8 cellular contexts compared by ENCODE assay signal in the genomic region with DNA sequence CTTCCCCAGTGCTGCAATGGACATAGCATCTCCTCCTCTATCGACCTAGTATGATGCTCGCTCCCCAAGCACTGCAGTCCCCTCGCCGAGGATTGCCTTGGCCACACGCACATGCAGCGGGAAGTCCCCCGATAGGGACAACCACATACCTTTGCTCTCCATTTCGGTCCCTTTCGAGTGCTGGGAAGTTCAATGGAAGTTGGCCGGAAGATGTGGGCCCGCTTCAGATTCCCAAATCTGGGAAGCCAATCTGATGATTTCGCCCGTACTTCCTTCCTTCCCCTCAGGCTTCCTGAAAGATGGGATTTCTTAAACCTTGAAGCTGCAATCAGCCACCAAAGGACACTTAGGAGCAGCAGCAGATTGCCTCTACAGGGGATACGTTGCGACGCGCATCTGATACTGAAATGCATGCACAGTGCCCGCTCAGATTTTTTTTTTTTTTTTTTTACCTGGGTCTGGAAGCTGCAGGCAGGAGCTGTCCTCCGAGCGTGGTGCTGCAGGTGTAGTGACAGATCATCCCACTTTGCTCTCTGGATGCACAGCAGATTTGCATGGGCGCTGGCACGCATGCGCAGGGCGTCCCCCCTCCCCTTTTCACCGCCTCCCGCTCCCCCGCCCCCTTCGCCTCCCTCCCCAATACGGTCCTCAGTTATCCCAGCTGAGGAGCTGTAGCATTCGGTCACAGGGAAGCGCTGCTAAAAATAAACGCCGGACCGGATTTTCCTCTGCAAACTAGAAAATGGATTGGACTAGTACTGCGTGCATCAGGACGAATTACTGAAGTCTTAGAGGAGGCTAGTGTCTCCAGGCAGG.
DNase-seq lines count a peak whose midpoint lies in the region; ATAC-seq lines count a peak whose summit lies in the region.
"Had no signal": no experiment of that assay in that cellular context is flagged by ENCODE, and none has a peak within 500 bp of the region (broad histone marks: within the 10 kb centered on the region; RNA-seq: fewer than 3 reads in every experiment).

A gene (minus strand): TSS at position 510 of the 816 bp plus-strand sequence.

- peak; percentile 23 for DNase-seq in HK-2 (ENCODE audit: unreplicated experiment)
- peak; percentile 82 to 92 for DNase-seq in NCI-H524 (lab: John Stamatoyannopoulos, UW)
- peak; percentile 5 to 95 (median 80) for DNase-seq in caudate nucleus (lab: John Stamatoyannopoulos, UW)
- DNase-seq in kidney tubule cell (ENCODE audit: low spot score), result peak; percentile 62
- peak; percentile 24 for DNase-seq in stimulated activated CD8-positive, alpha-beta memory T cell treated with anti-CD3 and anti-CD28 coated beads, Interleukin-4, amount 100 ng/mL, for 48 hours
- no peak for DNase-seq in CD1c-positive myeloid dendritic cell (ENCODE audit: extremely low spot score)

- peak within 1 kb of the TSS; percentile 11 for H3K27ac ChIP-seq in caudate nucleus (ENCODE audit: low read depth, low read length)
- H3K27ac ChIP-seq: neutrophil had no signal

- no peak for ATAC-seq in GM18867 (IDR thresholded peaks at IDR 0.05; ENCODE audit: unreplicated experiment)
